Comparison of ENCODE assay signal across 21 cellular contexts in genomic region chr1:41236781-41237180, GRCh38.
"Had no signal": no experiment of that assay in that cellular context is flagged by ENCODE, and none has a peak within 500 bp of the region (broad histone marks: within the 10 kb centered on the region; RNA-seq: fewer than 3 reads in every experiment).

No MANE protein-coding gene starts in this region.

- H3K36me3 Mint-ChIP-seq: activated CD8-positive, alpha-beta memory T cell treated with anti-CD3 and anti-CD28 coated beads, Interleukin-2, amount 10 ng/mL, durations not matched to agents 7 days and 5 days; memory B cell; naive thymus-derived CD8-positive, alpha-beta T cell; WTC11 had no signal

- H3K36me3 ChIP-seq: ovary, stomach, vagina had no signal

- ATAC-seq: activated CD4-positive, alpha-beta T cell treated with anti-CD3 and anti-CD28 coated beads for 36 hours; activated CD8-positive, alpha-beta memory T cell treated with anti-CD3 and anti-CD28 coated beads, Interleukin-2, amount 10 ng/mL, durations not matched to agents 7 days and 5 days; esophagus mucosa; left ventricle myocardium superior; naive thymus-derived CD8-positive, alpha-beta T cell; psoas muscle; right cardiac atrium; stimulated activated effector memory CD8-positive, alpha-beta T cell treated with anti-CD3 and anti-CD28 coated beads, Interleukin-12 subunit alpha, Interleukin-12 subunit beta, amount 100 ng/mL, for 72 hours; WTC11 had no signal

- H3K4me3 Mint-ChIP-seq: activated CD4-positive, alpha-beta memory T cell treated with anti-CD3 and anti-CD28 coated beads, Interleukin-2, amount 10 ng/mL, durations not matched to agents 7 days and 5 days; activated CD4-positive, alpha-beta T cell treated with anti-CD3 and anti-CD28 coated beads for 36 hours; activated CD8-positive, alpha-beta memory T cell treated with anti-CD3 and anti-CD28 coated beads, Interleukin-2, amount 10 ng/mL, durations not matched to agents 7 days and 5 days; activated naive CD4-positive, alpha-beta T cell treated with anti-CD3 and anti-CD28 coated beads for 36 hours; memory B cell; naive thymus-derived CD8-positive, alpha-beta T cell; stimulated activated effector memory CD8-positive, alpha-beta T cell treated with anti-CD3 and anti-CD28 coated beads, Interleukin-12 subunit alpha, Interleukin-12 subunit beta, amount 100 ng/mL, for 72 hours; WTC11 had no signal

- FAIRE-seq: bronchial epithelial cell, small intestine had no signal

- H3K9me3 ChIP-seq: ovary, psoas muscle, stomach, vagina had no signal

- H3K27me3 ChIP-seq: ovary, stomach, vagina had no signal

- H3K27ac Mint-ChIP-seq: activated CD4-positive, alpha-beta memory T cell treated with anti-CD3 and anti-CD28 coated beads, Interleukin-2, amount 10 ng/mL, durations not matched to agents 7 days and 5 days; activated CD4-positive, alpha-beta T cell treated with anti-CD3 and anti-CD28 coated beads for 36 hours; activated CD8-positive, alpha-beta memory T cell treated with anti-CD3 and anti-CD28 coated beads, Interleukin-2, amount 10 ng/mL, durations not matched to agents 7 days and 5 days; activated naive CD4-positive, alpha-beta T cell treated with anti-CD3 and anti-CD28 coated beads for 36 hours; memory B cell; stimulated activated effector memory CD8-positive, alpha-beta T cell treated with anti-CD3 and anti-CD28 coated beads, Interleukin-12 subunit alpha, Interleukin-12 subunit beta, amount 100 ng/mL, for 72 hours; WTC11 had no signal

- H3K9me3 Mint-ChIP-seq: activated CD4-positive, alpha-beta memory T cell treated with anti-CD3 and anti-CD28 coated beads, Interleukin-2, amount 10 ng/mL, durations not matched to agents 7 days and 5 days; activated naive CD4-positive, alpha-beta T cell treated with anti-CD3 and anti-CD28 coated beads for 36 hours; memory B cell; naive thymus-derived CD8-positive, alpha-beta T cell; stimulated activated effector memory CD8-positive, alpha-beta T cell treated with anti-CD3 and anti-CD28 coated beads, Interleukin-12 subunit alpha, Interleukin-12 subunit beta, amount 100 ng/mL, for 72 hours; WTC11 had no signal

- H3K27ac ChIP-seq: ovary, psoas muscle, stomach, vagina had no signal

- DNase-seq: activated CD4-positive, alpha-beta memory T cell treated with anti-CD3 and anti-CD28 coated beads, Interleukin-2, amount 10 ng/mL, durations not matched to agents 7 days and 5 days; activated CD4-positive, alpha-beta T cell treated with anti-CD3 and anti-CD28 coated beads for 36 hours; activated CD8-positive, alpha-beta memory T cell treated with anti-CD3 and anti-CD28 coated beads, Interleukin-2, amount 10 ng/mL, durations not matched to agents 7 days and 5 days; activated naive CD4-positive, alpha-beta T cell treated with anti-CD3 and anti-CD28 coated beads for 36 hours; anterior cingulate cortex; effector CD4-positive, alpha-beta T cell; left ventricle myocardium superior; naive thymus-derived CD8-positive, alpha-beta T cell; ovary; psoas muscle; right cardiac atrium; small intestine; stimulated activated CD4-positive, alpha-beta T cell treated with anti-CD3 and anti-CD28 coated beads, Interleukin-4, amount 100 ng/mL, for 24 hours; stomach; trophoblast cell had no signal

- H3K27me3 Mint-ChIP-seq: activated CD4-positive, alpha-beta memory T cell treated with anti-CD3 and anti-CD28 coated beads, Interleukin-2, amount 10 ng/mL, durations not matched to agents 7 days and 5 days; activated CD4-positive, alpha-beta T cell treated with anti-CD3 and anti-CD28 coated beads for 36 hours; activated CD8-positive, alpha-beta memory T cell treated with anti-CD3 and anti-CD28 coated beads, Interleukin-2, amount 10 ng/mL, durations not matched to agents 7 days and 5 days; memory B cell; naive thymus-derived CD8-positive, alpha-beta T cell had no signal

- H3K4me3 ChIP-seq: ovary, psoas muscle, stomach, vagina had no signal
